ENCODE assay signal across 18 cellular contexts in the genomic region with DNA sequence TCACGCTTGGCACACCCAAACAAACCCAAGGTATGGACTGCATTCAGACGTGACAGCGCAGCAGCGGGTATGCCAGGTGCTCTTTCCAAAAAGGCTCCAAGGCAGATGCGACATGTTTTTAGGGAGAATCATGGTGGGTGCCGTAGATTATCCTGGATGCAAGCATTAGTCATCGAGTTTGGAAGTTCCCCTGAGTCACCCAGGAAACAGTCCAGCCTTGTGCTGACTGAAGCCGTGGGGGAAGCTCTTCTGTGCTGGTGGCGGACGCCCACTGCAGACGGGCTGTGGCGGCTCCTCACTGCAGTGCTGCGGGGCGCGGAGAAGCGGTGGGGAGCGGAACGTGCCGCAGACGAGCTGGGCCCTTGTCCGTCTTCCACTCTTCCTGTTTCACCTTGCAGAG.
DNase-seq lines count a peak whose midpoint lies in the region; ATAC-seq and TF ChIP-seq lines count a peak whose summit lies in the region.
"Had no signal": no experiment of that assay in that cellular context is flagged by ENCODE, and none has a peak within 500 bp of the region (broad histone marks: within the 10 kb centered on the region; RNA-seq: fewer than 3 reads in every experiment).

No MANE protein-coding gene starts in this region.

- no peak for ATAC-seq in HG02938 (IDR thresholded peaks at IDR 0.05; ENCODE audit: unreplicated experiment)
- ATAC-seq in GM21825 (IDR thresholded peaks at IDR 0.05; ENCODE audit: unreplicated experiment) = no peak
- ATAC-seq: stimulated activated naive CD8-positive, alpha-beta T cell treated with anti-CD3 and anti-CD28 coated beads, Interleukin-15, Interleukin-2, amounts not matched to agents 100 U/mL and 50 U/mL, for 24 hours had no signal

- H3K9me3 Mint-ChIP-seq in activated naive CD4-positive, alpha-beta T cell treated with anti-CD3 and anti-CD28 coated beads, Interleukin-2, amount 10 ng/mL, durations not matched to agents 7 days and 5 days = no peaks in the 10 kb centered on the region
- H3K9me3 Mint-ChIP-seq: activated naive CD4-positive, alpha-beta T cell treated with anti-CD3 and anti-CD28 coated beads for 36 hours; CD8-positive, alpha-beta memory T cell; dendritic cell treated with granulocyte-macrophage colony-stimulating factor and Interleukin-4, amounts not matched to agents 40 ng/mL and 50 ng/mL, for 4 days; IgD-negative memory B cell had no signal

- DNase-seq in EH (ENCODE audit: low read depth) (peak; percentile 81), RKO (ENCODE audit: low spot score) (peak; percentile 79), epithelial cell of esophagus (ENCODE audit: low read depth) (peak; percentile 94), non-pigmented ciliary epithelial cell (ENCODE audit: low read depth) (peak; percentile 76), NCI-H2171 treated with DMSO at 0.1 percent for 48 hours (lab: John Stamatoyannopoulos, UW) (no peak)
- no peak for DNase-seq in activated naive CD4-positive, alpha-beta T cell treated with anti-CD3 and anti-CD28 coated beads, Interleukin-2, amount 10 ng/mL, durations not matched to agents 7 days and 5 days
- DNase-seq: activated CD4-positive, alpha-beta T cell treated with anti-CD3 and anti-CD28 coated beads, Interleukin-2, amount 50 U/mL, for 1 hour; activated naive CD4-positive, alpha-beta T cell treated with anti-CD3 and anti-CD28 coated beads for 36 hours; CD8-positive, alpha-beta memory T cell; heart right ventricle; mesendoderm; NCI-H1694; stimulated activated CD4-positive, alpha-beta T cell treated with anti-CD3 and anti-CD28 coated beads, Interleukin-2, amount 100 ng/mL, for 48 hours; stimulated activated naive CD8-positive, alpha-beta T cell treated with anti-CD3 and anti-CD28 coated beads, Interleukin-15, Interleukin-2, amounts not matched to agents 100 U/mL and 50 U/mL, for 24 hours had no signal

- H3K4me3 Mint-ChIP-seq in activated naive CD4-positive, alpha-beta T cell treated with anti-CD3 and anti-CD28 coated beads, Interleukin-2, amount 10 ng/mL, durations not matched to agents 7 days and 5 days = no peak overlapping the region
- H3K4me3 Mint-ChIP-seq: activated naive CD4-positive, alpha-beta T cell treated with anti-CD3 and anti-CD28 coated beads for 36 hours; CD8-positive, alpha-beta memory T cell; dendritic cell treated with granulocyte-macrophage colony-stimulating factor and Interleukin-4, amounts not matched to agents 40 ng/mL and 50 ng/mL, for 4 days; IgD-negative memory B cell had no signal

- H3K27me3 Mint-ChIP-seq in activated naive CD4-positive, alpha-beta T cell treated with anti-CD3 and anti-CD28 coated beads, Interleukin-2, amount 10 ng/mL, durations not matched to agents 7 days and 5 days = no peaks in the 10 kb centered on the region
- H3K27me3 Mint-ChIP-seq: CD8-positive, alpha-beta memory T cell; dendritic cell treated with granulocyte-macrophage colony-stimulating factor and Interleukin-4, amounts not matched to agents 40 ng/mL and 50 ng/mL, for 4 days; IgD-negative memory B cell had no signal

- no peak overlapping the region for H3K27ac Mint-ChIP-seq in activated naive CD4-positive, alpha-beta T cell treated with anti-CD3 and anti-CD28 coated beads, Interleukin-2, amount 10 ng/mL, durations not matched to agents 7 days and 5 days
- H3K27ac Mint-ChIP-seq: activated naive CD4-positive, alpha-beta T cell treated with anti-CD3 and anti-CD28 coated beads for 36 hours; CD8-positive, alpha-beta memory T cell; dendritic cell treated with granulocyte-macrophage colony-stimulating factor and Interleukin-4, amounts not matched to agents 40 ng/mL and 50 ng/mL, for 4 days; IgD-negative memory B cell had no signal

- H3K4me3 ChIP-seq in epithelial cell of esophagus (ENCODE audit: low read length) = no peak overlapping the region
- H3K4me3 ChIP-seq: heart right ventricle had no signal

- H3K36me3 Mint-ChIP-seq in activated naive CD4-positive, alpha-beta T cell treated with anti-CD3 and anti-CD28 coated beads, Interleukin-2, amount 10 ng/mL, durations not matched to agents 7 days and 5 days = peaks cover 50% of the 10 kb centered on the region

- TF ChIP-seq CTCF in epithelial cell of esophagus (IDR thresholded peaks at IDR 0.05; ENCODE audit: insufficient read depth, low read depth, low read length, missing control alignments) = no peak

- H3K4me1 Mint-ChIP-seq in activated naive CD4-positive, alpha-beta T cell treated with anti-CD3 and anti-CD28 coated beads, Interleukin-2, amount 10 ng/mL, durations not matched to agents 7 days and 5 days = no peaks in the 10 kb centered on the region

- CTCF ChIA-PET in activated naive CD4-positive, alpha-beta T cell treated with anti-CD3 and anti-CD28 coated beads, Interleukin-2, amount 10 ng/mL, durations not matched to agents 7 days and 5 days (lab: Charles Lee) = interaction anchor here (0.7 kb wide), 1 partner anchor 9 kb away, joined by 3 read pairs; no protein-coding TSS in a partner anchor

Comparison
In these comparisons a context has a peak if more than half of its experiments do, and no peak if none do; other contexts are left out.
1. DNase-seq: peak in EH (single experiment), RKO (single experiment), epithelial cell of esophagus (single experiment) and non-pigmented ciliary epithelial cell (single experiment); none in activated naive CD4-positive, alpha-beta T cell treated with anti-CD3 and anti-CD28 coated beads, Interleukin-2, amount 10 ng/mL, durations not matched to agents 7 days and 5 days (single experiment) and NCI-H2171 treated with DMSO at 0.1 percent for 48 hours (single experiment).